Comparison of ENCODE assay signal across 8 cellular contexts in genomic region chr7:2566890-2567662, GRCh38. TPM values are rescaled to one million over a fixed set of nuclear protein-coding genes. Genes with fewer than 3 reads are reported as not detected.
A peak's percentile ranks its signal among the peaks of the same experiment; 100 is the strongest.
DNase-seq lines count a peak whose midpoint lies in the region; ATAC-seq and TF ChIP-seq lines count a peak whose summit lies in the region.

No MANE protein-coding gene starts in this region.

- no peak overlapping the region for H3K27ac Mint-ChIP-seq in GM23338
- H3K27ac Mint-ChIP-seq in activated CD4-positive, alpha-beta T cell treated with anti-CD3 and anti-CD28 coated beads, Interleukin-2, amount 10 ng/mL, durations not matched to agents 7 days and 5 days: peak overlapping the region; percentile 62

- POLR2A ChIA-PET in activated CD4-positive, alpha-beta T cell treated with anti-CD3 and anti-CD28 coated beads, Interleukin-2, amount 10 ng/mL, durations not matched to agents 7 days and 5 days (lab: Charles Lee): no interaction called here

- H3K23ac ChIP-seq in mesendoderm (ENCODE audit: low read length): no peak overlapping the region

- H3K18ac ChIP-seq in mesendoderm (ENCODE audit: low read length): no peak overlapping the region

- TF ChIP-seq CTCF in GM13977 (IDR thresholded peaks at IDR 0.05; ENCODE audit: extremely low read depth, insufficient read depth, missing control alignments) (no peak), GM23338 (conservative IDR thresholded peaks at IDR 0.05; ENCODE audit: low read depth in 2 of 2) (0 out of 4 replicates have a peak, but pooled peaks of 1 of the 2 experiments have one; percentile 5), adrenal gland (IDR thresholded peaks at IDR 0.05) (no peak)

- no peak overlapping the region for H4K8ac ChIP-seq in mesendoderm (ENCODE audit: low read depth, low read length)

- H3K4me1 ChIP-seq in GM23338 (ENCODE audit: insufficient read depth) (no peaks in the 10 kb centered on the region; the same call in 1 of the 2 replicates), mesendoderm (ENCODE audit: control insufficient read depth, low read depth, low read length) (no peaks in the 10 kb centered on the region), adrenal gland (replicated peaks in 1 of 2) (peaks cover 1 to 8% of the 10 kb centered on the region in 2 donors)

- intact Hi-C loops in adrenal gland (cut with DNase I): loop anchor here in 1 of 2 donors (5.0 to 10.0 kb wide), 2 partner anchors 90 to 118 kb away; partner anchors contain the start of genes AMZ1 and GRIFIN

- no peak for TF ChIP-seq POLR2A in adrenal gland (IDR thresholded peaks at IDR 0.05)

- H4K5ac ChIP-seq in mesendoderm (ENCODE audit: low read length): no peak overlapping the region

- no peak overlapping the region for H2AFZ ChIP-seq in GM23338

- peak; percentile 61 for ATAC-seq in GM23338
- no peak for ATAC-seq in HG03457 (IDR thresholded peaks at IDR 0.05; ENCODE audit: unreplicated experiment)

- no peaks in the 10 kb centered on the region for H3K27me3 ChIP-seq in GM23338 (ENCODE audit: insufficient read depth)
- no peaks in the 10 kb centered on the region for H3K27me3 ChIP-seq in mesendoderm (ENCODE audit: insufficient read depth, low read length, poor library complexity)
- no peaks in the 10 kb centered on the region for H3K27me3 ChIP-seq in adrenal gland

- H3K4me3 ChIP-seq in GM23338: no peak overlapping the region
- no peak overlapping the region for H3K4me3 ChIP-seq in mesendoderm (ENCODE audit: low read length)
- no peak overlapping the region for H3K4me3 ChIP-seq in adrenal gland

- no peaks in the 10 kb centered on the region for H3K9me3 Mint-ChIP-seq in GM23338
- H3K9me3 Mint-ChIP-seq in activated CD4-positive, alpha-beta T cell treated with anti-CD3 and anti-CD28 coated beads, Interleukin-2, amount 10 ng/mL, durations not matched to agents 7 days and 5 days: no peaks in the 10 kb centered on the region

- H3K79me1 ChIP-seq in mesendoderm (ENCODE audit: low read length): no peaks in the 10 kb centered on the region

- peaks cover 3% of the 10 kb centered on the region for H3K27me3 Mint-ChIP-seq in GM23338 (ENCODE audit: insufficient read depth, low read depth, poor library complexity)
- no peaks in the 10 kb centered on the region for H3K27me3 Mint-ChIP-seq in activated CD4-positive, alpha-beta T cell treated with anti-CD3 and anti-CD28 coated beads, Interleukin-2, amount 10 ng/mL, durations not matched to agents 7 days and 5 days

- H2BK15ac ChIP-seq in mesendoderm (replicated peaks; ENCODE audit: low read depth): no peak overlapping the region

- H2BK120ac ChIP-seq in mesendoderm (ENCODE audit: low read depth, low read length): no peak overlapping the region

- H3K4ac ChIP-seq in mesendoderm (ENCODE audit: low read depth, low read length): no peak overlapping the region

- H3K4me3 Mint-ChIP-seq in GM23338: no peak overlapping the region
- H3K4me3 Mint-ChIP-seq in activated CD4-positive, alpha-beta T cell treated with anti-CD3 and anti-CD28 coated beads, Interleukin-2, amount 10 ng/mL, durations not matched to agents 7 days and 5 days: no peak overlapping the region

- CTCF ChIA-PET in activated CD4-positive, alpha-beta T cell treated with anti-CD3 and anti-CD28 coated beads, Interleukin-2, amount 10 ng/mL, durations not matched to agents 7 days and 5 days (lab: Charles Lee): interaction anchor here (0.7 to 1.8 kb wide), 2 partner anchors 58 to 142 kb away, joined by 4 to 5 read pairs; no protein-coding TSS in a partner anchor

- in situ Hi-C loops in GM13977 (cut with MboI; ENCODE audit: low pct_unique_long_range_greater_than_20kb, low sequenced_read_pairs, unreplicated experiment): no loop called here

- H3K4me2 ChIP-seq in GM23338: no peak overlapping the region
- no peak overlapping the region for H3K4me2 ChIP-seq in mesendoderm (ENCODE audit: low read length)

- H3K79me2 ChIP-seq in GM23338 (replicated peaks; ENCODE audit: insufficient read depth) (no peaks in the 10 kb centered on the region), mesendoderm (ENCODE audit: control insufficient read depth, insufficient read depth, low read length) (no peaks in the 10 kb centered on the region)

- no CpG with 5 or more reads among the region's 28 CpGs for WGBS in mesendoderm (ENCODE audit: extremely low coverage, insufficient coverage, low lambda C conversion rate)
- WGBS in adrenal gland, 4 donors: 76 to 91% (median 82%) methylated on average over 16 to 28 of the region's 28 CpGs

- peaks cover 3% of the 10 kb centered on the region; the same call in 1 of the 3 replicates for H3K36me3 Mint-ChIP-seq in GM23338 (ENCODE audit: low read depth)
- H3K36me3 Mint-ChIP-seq in activated CD4-positive, alpha-beta T cell treated with anti-CD3 and anti-CD28 coated beads, Interleukin-2, amount 10 ng/mL, durations not matched to agents 7 days and 5 days (ENCODE audit: low read depth): peaks cover 5% of the 10 kb centered on the region

- no peak overlapping the region for H2BK5ac ChIP-seq in mesendoderm (ENCODE audit: low read length)

- peaks cover 11% of the 10 kb centered on the region for H3K4me1 Mint-ChIP-seq in GM23338
- H3K4me1 Mint-ChIP-seq in activated CD4-positive, alpha-beta T cell treated with anti-CD3 and anti-CD28 coated beads, Interleukin-2, amount 10 ng/mL, durations not matched to agents 7 days and 5 days: peaks cover 21% of the 10 kb centered on the region

- H3F3A ChIP-seq in GM23338 (replicated peaks; ENCODE audit: low read depth): peaks cover 12% of the 10 kb centered on the region; the same call in 1 of the 2 replicates

- H3K9ac ChIP-seq in mesendoderm (ENCODE audit: low read length): no peak overlapping the region

- DNase-seq in GM13977 (ENCODE audit: low spot score) (peak; percentile 45), GM23338 (ENCODE audit: low spot score) (no peak), mesendoderm (no peak), Kasumi-1 (lab: John Stamatoyannopoulos, UW) (no peak), SIG-M5 (lab: John Stamatoyannopoulos, UW) (no peak), adrenal gland (no peak)
- peak; percentile 40 for DNase-seq in activated CD4-positive, alpha-beta T cell treated with anti-CD3 and anti-CD28 coated beads, Interleukin-2, amount 10 ng/mL, durations not matched to agents 7 days and 5 days

- H3K9me3 ChIP-seq in adrenal gland (replicated peaks in 1 of 3): no peaks in the 10 kb centered on the region

- no peaks in the 10 kb centered on the region for H3K9me2 ChIP-seq in GM23338 (ENCODE audit: insufficient read depth)

- no peak overlapping the region for H2AK5ac ChIP-seq in mesendoderm (ENCODE audit: low read length)

- 0 out of 2 replicates have a peak overlapping the region, but pooled peaks have one; percentile 32 for H3K27ac ChIP-seq in GM23338 (ENCODE audit: low read depth)
- no peak overlapping the region for H3K27ac ChIP-seq in mesendoderm (ENCODE audit: low read depth, low read length)
- no peak overlapping the region for H3K27ac ChIP-seq in adrenal gland

- no peaks in the 10 kb centered on the region for H4K20me1 ChIP-seq in GM23338 (replicated peaks; ENCODE audit: insufficient read depth)

- H3K36me3 ChIP-seq in GM23338 (ENCODE audit: insufficient read depth) (no peaks in the 10 kb centered on the region), mesendoderm (ENCODE audit: control insufficient read depth, insufficient read depth, low read length) (no peaks in the 10 kb centered on the region), adrenal gland (replicated peaks in 1 of 2) (no peaks in the 10 kb centered on the region)

- peak overlapping the region; percentile 5 for H3K56ac ChIP-seq in mesendoderm (ENCODE audit: low read length)

TF ChIP-seq in GM23338, 12 proteins besides CTCF, POLR2A, EP300 and RAD21 (continues in another document):
- TF ChIP-seq ETS1 (IDR thresholded peaks at IDR 0.05) (no peak), EZH2 (IDR thresholded peaks at IDR 0.05; ENCODE audit: low read depth, unreplicated experiment) (no peak), NANOG (IDR thresholded peaks at IDR 0.05; ENCODE audit: borderline replicate concordance) (no peak), EZH2phosphoT487 (IDR thresholded peaks at IDR 0.05; ENCODE audit: unreplicated experiment) (no peak)

RNA-seq across cellular contexts. Expression of gene IQCE, which starts 8.3 kb away (rescaled TPM):
- 5.0 and 6.5 TPM in 2 replicates for total RNA-seq in GM23338 (2014; rRNA removed; shearing (Covaris generic))
- polyA plus RNA-seq in GM23338 (2016; fragmentation: Nextera tagmentation; extraction: Ambion mirVana) (5.9 and 7.7 TPM in 2 replicates), adrenal gland (10 to 100 TPM in 1 of 3 donors, 1 to 10 TPM in 2; 6.2 to 16.7 (median 7.9) TPM)
- 10 to 100 TPM; 13.8 to 15.5 TPM for total RNA-seq in activated CD4-positive, alpha-beta T cell treated with anti-CD3 and anti-CD28 coated beads, Interleukin-2, amount 10 ng/mL, durations not matched to agents 7 days and 5 days
- 3.1 TPM for polyA plus RNA-seq in mesendoderm (2013, experiment 1 of 2)
- polyA plus RNA-seq in mesendoderm (2013, experiment 2 of 2): 2.8 TPM
- total RNA-seq in adrenal gland: 10 to 100 TPM; 12.3 to 33.2 (median 14.7) TPM

RNA-seq across cellular contexts. Expression of gene BRAT1, which starts 11.8 kb away (rescaled TPM):
- total RNA-seq in GM23338 (2014; rRNA removed; shearing (Covaris generic)): 65.6 and 76.8 TPM in 2 replicates
- 29.8 and 32.5 TPM in 2 replicates for polyA plus RNA-seq in GM23338 (2016; fragmentation: Nextera tagmentation; extraction: Ambion mirVana)
- 10 to 100 TPM; 40.0 to 43.9 TPM for total RNA-seq in activated CD4-positive, alpha-beta T cell treated with anti-CD3 and anti-CD28 coated beads, Interleukin-2, amount 10 ng/mL, durations not matched to agents 7 days and 5 days
- polyA plus RNA-seq in mesendoderm (2013, experiment 1 of 2): 18.2 TPM
- 18.3 TPM for polyA plus RNA-seq in mesendoderm (2013, experiment 2 of 2)
- total RNA-seq in adrenal gland: 10 to 100 TPM; 45.1 to 88.6 (median 72.4) TPM
- 100 to 1,000 TPM in 2 of 3 donors, 1 to 10 TPM in 1; 3.7 to 120 (median 101) TPM for polyA plus RNA-seq in adrenal gland

RNA-seq across cellular contexts. Expression of gene LFNG, which starts 47.5 kb away (rescaled TPM):
- total RNA-seq in GM23338 (2014; rRNA removed; shearing (Covaris generic)): 24.5 and 35.4 TPM in 2 replicates
- polyA plus RNA-seq in GM23338 (2016; fragmentation: Nextera tagmentation; extraction: Ambion mirVana) (1.7 and 3.2 TPM in 2 replicates), adrenal gland (10 to 100 TPM in 2 of 3 donors, 1 to 10 TPM in 1; 1.4 to 20.7 (median 15.5) TPM)
- total RNA-seq in activated CD4-positive, alpha-beta T cell treated with anti-CD3 and anti-CD28 coated beads, Interleukin-2, amount 10 ng/mL, durations not matched to agents 7 days and 5 days: 100 to 1,000 TPM in 1 of 2 experiments, 10 to 100 TPM in 1; 93.3 to 109 TPM
- 1.2 TPM for polyA plus RNA-seq in mesendoderm (2013, experiment 1 of 2)
- polyA plus RNA-seq in mesendoderm (2013, experiment 2 of 2): 1.7 TPM
- total RNA-seq in adrenal gland: 10 to 100 TPM in 6 of 8 donors, 1 to 10 TPM in 2; 4.7 to 26.1 (median 14.3) TPM

Comparison
In these comparisons a context has a peak if more than half of its experiments do, and no peak if none do; other contexts are left out.
1. DNase-seq: peak in GM13977 (single experiment) and activated CD4-positive, alpha-beta T cell treated with anti-CD3 and anti-CD28 coated beads, Interleukin-2, amount 10 ng/mL, durations not matched to agents 7 days and 5 days (single experiment); none in GM23338 (single experiment), mesendoderm (single experiment), Kasumi-1 (0 of 2), SIG-M5 (single experiment) and adrenal gland (0 of 7).